Comparison of ENCODE assay signal across 11 cellular contexts in genomic region chrX:154074199-154074598, GRCh38. TPM values are rescaled to one million over a fixed set of nuclear protein-coding genes. Genes with fewer than 3 reads are reported as not detected.
DNase-seq lines count a peak whose midpoint lies in the region; ATAC-seq and TF ChIP-seq lines count a peak whose summit lies in the region.
"Had no signal": no experiment of that assay in that cellular context is flagged by ENCODE, and none has a peak within 500 bp of the region (broad histone marks: within the 10 kb centered on the region; RNA-seq: fewer than 3 reads in every experiment).

No MANE protein-coding gene starts in this region.

- peaks cover 87% of the 10 kb centered on the region for H3K79me2 ChIP-seq in smooth muscle cell (ENCODE audit: low read depth)

- peak overlapping the region; percentile 25 for H3K4me2 ChIP-seq in smooth muscle cell
- H3K4me2 ChIP-seq: BLaER1 treated with 17β-estradiol and CSF1 and Interleukin-3, amounts not matched to agents 10 nM and 100 nM had no signal

- H4K20me1 ChIP-seq in smooth muscle cell (ENCODE audit: low read depth) = peaks cover 95% of the 10 kb centered on the region

- H3K9ac ChIP-seq in smooth muscle cell (ENCODE audit: low read depth) = no peak overlapping the region
- H3K9ac ChIP-seq: BLaER1 treated with 17β-estradiol and CSF1 and Interleukin-3, amounts not matched to agents 10 nM and 100 nM had no signal

- H3K27me3 Mint-ChIP-seq in T-helper 17 cell = no peaks in the 10 kb centered on the region

- H3K9me3 ChIP-seq in cardiac muscle cell (ENCODE audit: low read depth) (no peaks in the 10 kb centered on the region), right atrium auricular region (no peaks in the 10 kb centered on the region), T-helper 17 cell (ENCODE audit: control insufficient read depth, low read length, poor library complexity, severe bottlenecking) (no peaks in the 10 kb centered on the region), gastroesophageal sphincter (no peaks in the 10 kb centered on the region), smooth muscle cell (replicated peaks; ENCODE audit: low read depth) (no peaks in the 10 kb centered on the region)

- H3K4me3 ChIP-seq in cardiac muscle cell (no peak overlapping the region), right atrium auricular region (no peak overlapping the region), gastroesophageal sphincter (no peak overlapping the region), smooth muscle cell (no peak overlapping the region)
- H3K4me3 ChIP-seq: BLaER1 treated with 17β-estradiol and CSF1 and Interleukin-3, amounts not matched to agents 10 nM and 100 nM had no signal

- no peaks in the 10 kb centered on the region for H3K36me3 Mint-ChIP-seq in T-helper 17 cell (ENCODE audit: low read depth)

- no peak overlapping the region for H3K4me3 Mint-ChIP-seq in T-helper 17 cell

- H3K4me1 Mint-ChIP-seq in T-helper 17 cell = peaks cover 40% of the 10 kb centered on the region

- DNase-seq in cardiac muscle cell (ENCODE audit: low read depth in 1 of 2, low spot score in 1 of 2) (peak; percentile 18 to 64), right atrium auricular region (ENCODE audit: low spot score) (no peak), T-helper 17 cell (no peak), smooth muscle cell (lab: John Stamatoyannopoulos, UW; ENCODE audit: unreplicated experiment) (no peak), DMS79 (lab: John Stamatoyannopoulos, UW) (no peak)
- no peak for DNase-seq in activated effector memory CD4-positive, alpha-beta T cell treated with Interleukin-2 at 50 U/mL for 16 hours
- DNase-seq: NCI-H2227 treated with DMSO at 0.1 percent for 48 hours, T-helper 1 cell had no signal

- TF ChIP-seq EP300 in gastroesophageal sphincter (IDR thresholded peaks at IDR 0.05) = no peak

- H3K27ac Mint-ChIP-seq in T-helper 17 cell = peak overlapping the region; percentile 84

- H3K4me1 ChIP-seq in cardiac muscle cell (ENCODE audit: low read depth) = peaks cover 5% of the 10 kb centered on the region
- peaks cover 0 to 24% of the 10 kb centered on the region in 2 donors for H3K4me1 ChIP-seq in right atrium auricular region
- H3K4me1 ChIP-seq in gastroesophageal sphincter = peaks cover 0 to 41% (median 2%) of the 10 kb centered on the region in 3 donors
- H3K4me1 ChIP-seq in smooth muscle cell (ENCODE audit: low read depth) = no peaks in the 10 kb centered on the region

- H3K27ac ChIP-seq in cardiac muscle cell (peak overlapping the region; percentile 93), right atrium auricular region (no peak overlapping the region), gastroesophageal sphincter (peak overlapping the region in 1 of 4 donors; percentile 54), smooth muscle cell (ENCODE audit: low read depth) (peak overlapping the region; percentile 33)
- H3K27ac ChIP-seq: BLaER1 treated with 17β-estradiol and CSF1 and Interleukin-3, amounts not matched to agents 10 nM and 100 nM had no signal

- no peak overlapping the region for H2AFZ ChIP-seq in smooth muscle cell (ENCODE audit: low read depth)

- TF ChIP-seq CTCF in cardiac muscle cell (IDR thresholded peaks at IDR 0.05; ENCODE audit: low read depth, low read length) = no peak
- no peak for TF ChIP-seq CTCF in right atrium auricular region (IDR thresholded peaks at IDR 0.05)
- no peak for TF ChIP-seq CTCF in gastroesophageal sphincter (IDR thresholded peaks at IDR 0.05)
- TF ChIP-seq CTCF in smooth muscle cell (IDR thresholded peaks at IDR 0.05; ENCODE audit: borderline replicate concordance, insufficient read depth, poor library complexity, severe bottlenecking) = no peak

- no peak for TF ChIP-seq POLR2A in gastroesophageal sphincter (IDR thresholded peaks at IDR 0.05)

- no peaks in the 10 kb centered on the region for H3K36me3 ChIP-seq in cardiac muscle cell
- no peaks in the 10 kb centered on the region for H3K36me3 ChIP-seq in right atrium auricular region
- no peaks in the 10 kb centered on the region for H3K36me3 ChIP-seq in gastroesophageal sphincter
- H3K36me3 ChIP-seq in smooth muscle cell (ENCODE audit: low read depth) = no peaks in the 10 kb centered on the region

- ATAC-seq in T-helper 17 cell = no peak
- ATAC-seq in gastroesophageal sphincter = peak; percentile 57
- ATAC-seq in HG02885 (IDR thresholded peaks at IDR 0.05; ENCODE audit: poor library complexity, unreplicated experiment) = no peak

- H3F3A ChIP-seq in smooth muscle cell (ENCODE audit: low read depth) = no peaks in the 10 kb centered on the region

- 79% methylated on average over 3 of the region's 3 CpGs; no CpG with 5 or more reads in 1 of the 2 donors for WGBS in gastroesophageal sphincter (ENCODE audit: low coverage in 1 of 2), 2 donors
- WGBS in smooth muscle cell (ENCODE audit: low lambda C conversion rate) = 79% methylated on average over 3 of the region's 3 CpGs

- H3K27me3 ChIP-seq in cardiac muscle cell = no peaks in the 10 kb centered on the region
- H3K27me3 ChIP-seq in right atrium auricular region = no peaks in the 10 kb centered on the region
- H3K27me3 ChIP-seq in gastroesophageal sphincter = no peaks in the 10 kb centered on the region
- H3K27me3 ChIP-seq in smooth muscle cell (ENCODE audit: low read depth) = no peaks in the 10 kb centered on the region

RNA-seq across cellular contexts. Expression of gene MECP2, which starts 23.3 kb away (rescaled TPM):
- 57.2 and 64.5 TPM in 2 replicates for total RNA-seq in cardiac muscle cell
- polyA plus RNA-seq in cardiac muscle cell = 15.6 and 17.9 TPM in 2 replicates
- 10 to 100 TPM; 52.7 to 69.1 TPM for total RNA-seq in right atrium auricular region
- total RNA-seq in T-helper 17 cell = 100 to 1,000 TPM; 148 to 160 TPM
- total RNA-seq in gastroesophageal sphincter = 10 to 100 TPM; 65.1 to 87.8 (median 82.5) TPM
- total RNA-seq in smooth muscle cell = 13.1 and 17.9 TPM in 2 replicates
- polyA plus RNA-seq in smooth muscle cell = 11.9 and 15.0 TPM in 2 replicates

RNA-seq across cellular contexts. Expression of gene IRAK1, which starts 54.5 kb away (rescaled TPM):
- total RNA-seq in cardiac muscle cell (22.7 and 27.3 TPM in 2 replicates), right atrium auricular region (10 to 100 TPM; 27.5 to 37.1 TPM), T-helper 17 cell (10 to 100 TPM; 75.3 to 92.5 TPM), gastroesophageal sphincter (10 to 100 TPM; 33.0 to 84.7 (median 41.6) TPM), smooth muscle cell (21.5 and 29.4 TPM in 2 replicates)
- polyA plus RNA-seq in cardiac muscle cell (31.1 and 31.7 TPM in 2 replicates), smooth muscle cell (63.4 and 84.2 TPM in 2 replicates)

Comparison
In these comparisons a context has a peak if more than half of its experiments do, and no peak if none do; other contexts are left out.
1. DNase-seq: peak in cardiac muscle cell (2 of 2); none in right atrium auricular region (single experiment), T-helper 17 cell (0 of 3), smooth muscle cell (single experiment), activated effector memory CD4-positive, alpha-beta T cell treated with Interleukin-2 at 50 U/mL for 16 hours (single experiment) and DMS79 (single experiment).
2. H3K27ac ChIP-seq: peak in cardiac muscle cell (single experiment) and smooth muscle cell (single experiment); none in right atrium auricular region (0 of 2).